ENCODE assay signal across 13 cellular contexts in genomic region chr3:194265996-194266657, GRCh38.
DNase-seq lines count a peak whose midpoint lies in the region; ATAC-seq and TF ChIP-seq lines count a peak whose summit lies in the region.
"Had no signal": no experiment of that assay in that cellular context is flagged by ENCODE, and none has a peak within 500 bp of the region (broad histone marks: within the 10 kb centered on the region; RNA-seq: fewer than 3 reads in every experiment).

No MANE protein-coding gene starts in this region.

- H3K4me1 ChIP-seq in gastroesophageal sphincter = peaks cover 5 to 64% (median 29%) of the 10 kb centered on the region in 3 donors
- peaks cover 31% of the 10 kb centered on the region for H3K4me1 ChIP-seq in rectal smooth muscle tissue (ENCODE audit: control insufficient read depth, insufficient read depth, low read length)

- no peak overlapping the region for H3K4me3 Mint-ChIP-seq in T-helper 17 cell
- no peak overlapping the region for H3K4me3 Mint-ChIP-seq in progenitor cell of endocrine pancreas (ENCODE audit: low read depth)
- no peak overlapping the region for H3K4me3 Mint-ChIP-seq in activated CD4-positive, alpha-beta T cell treated with anti-CD3 and anti-CD28 coated beads, Interleukin-2, amount 10 ng/mL, durations not matched to agents 24 days and 14 days
- H3K4me3 Mint-ChIP-seq: central memory CD8-positive, alpha-beta T cell had no signal

- peaks cover 2% of the 10 kb centered on the region for H3K36me3 Mint-ChIP-seq in T-helper 17 cell (ENCODE audit: low read depth)
- no peaks in the 10 kb centered on the region for H3K36me3 Mint-ChIP-seq in progenitor cell of endocrine pancreas (ENCODE audit: insufficient read depth)
- H3K36me3 Mint-ChIP-seq in activated CD4-positive, alpha-beta T cell treated with anti-CD3 and anti-CD28 coated beads, Interleukin-2, amount 10 ng/mL, durations not matched to agents 24 days and 14 days (ENCODE audit: low read depth) = no peaks in the 10 kb centered on the region

- whole genome bisulfite sequencing in gastroesophageal sphincter (ENCODE audit: low coverage in 1 of 2), 2 donors = 76 to 80% methylated on average over 6 to 7 of the region's 7 CpGs

- TF ChIP-seq CTCF in gastroesophageal sphincter (IDR thresholded peaks at IDR 0.05) = no peak
- no peak for TF ChIP-seq CTCF in progenitor cell of endocrine pancreas (IDR thresholded peaks at IDR 0.05; ENCODE audit: unreplicated experiment)

- H3K36me3 ChIP-seq in H7 (replicated peaks; ENCODE audit: control insufficient read depth, insufficient read depth, low read length) (no peaks in the 10 kb centered on the region), gastroesophageal sphincter (no peaks in the 10 kb centered on the region), rectal smooth muscle tissue (ENCODE audit: control insufficient read depth, insufficient read depth, low read length) (no peaks in the 10 kb centered on the region)

- TF ChIP-seq EP300 in gastroesophageal sphincter (IDR thresholded peaks at IDR 0.05) = no peak

- DNase-seq in H7 (peak; percentile 33), T-helper 17 cell (no peak), progenitor cell of endocrine pancreas (ENCODE audit: low spot score, unreplicated experiment) (no peak)
- DNase-seq in activated CD4-positive, alpha-beta T cell treated with anti-CD3 and anti-CD28 coated beads, Interleukin-2, amount 10 ng/mL, durations not matched to agents 24 days and 14 days = no peak
- DNase-seq: activated CD4-positive, CD25-positive, alpha-beta regulatory T cell treated with anti-CD3 and anti-CD28 coated beads, Interleukin-2, amount 50 U/mL, for 72 hours; NCI-H748 treated with DMSO at 0.1 percent for 48 hours; stimulated activated CD4-positive, alpha-beta T cell treated with anti-CD3 and anti-CD28 coated beads, Interleukin-2, amount 100 ng/mL, for 48 hours had no signal

- H3K27me3 ChIP-seq in H7 (ENCODE audit: control insufficient read depth, insufficient read depth, low read length) = no peaks in the 10 kb centered on the region
- H3K27me3 ChIP-seq in gastroesophageal sphincter = no peaks in the 10 kb centered on the region
- no peaks in the 10 kb centered on the region for H3K27me3 ChIP-seq in rectal smooth muscle tissue (ENCODE audit: control insufficient read depth, insufficient read depth, low read length)

- TF ChIP-seq POLR2A in gastroesophageal sphincter (IDR thresholded peaks at IDR 0.05) = no peak
- no peak for TF ChIP-seq POLR2A in GM18505 (IDR thresholded peaks at IDR 0.05; ENCODE audit: borderline replicate concordance, extremely low read depth, insufficient read depth, insufficient read length)

- H3K27ac Mint-ChIP-seq in T-helper 17 cell (peak overlapping the region; percentile 47), progenitor cell of endocrine pancreas (no peak overlapping the region)
- H3K27ac Mint-ChIP-seq in activated CD4-positive, alpha-beta T cell treated with anti-CD3 and anti-CD28 coated beads, Interleukin-2, amount 10 ng/mL, durations not matched to agents 24 days and 14 days = no peak overlapping the region

- H3K27me3 Mint-ChIP-seq in T-helper 17 cell (peaks cover 15% of the 10 kb centered on the region), progenitor cell of endocrine pancreas (no peaks in the 10 kb centered on the region)
- peaks cover 14% of the 10 kb centered on the region for H3K27me3 Mint-ChIP-seq in activated CD4-positive, alpha-beta T cell treated with anti-CD3 and anti-CD28 coated beads, Interleukin-2, amount 10 ng/mL, durations not matched to agents 24 days and 14 days

- no peaks in the 10 kb centered on the region for H3K9me3 Mint-ChIP-seq in progenitor cell of endocrine pancreas (ENCODE audit: low read depth)
- no peaks in the 10 kb centered on the region for H3K9me3 Mint-ChIP-seq in activated CD4-positive, alpha-beta T cell treated with anti-CD3 and anti-CD28 coated beads, Interleukin-2, amount 10 ng/mL, durations not matched to agents 24 days and 14 days
- H3K9me3 Mint-ChIP-seq: central memory CD8-positive, alpha-beta T cell had no signal

- H3K9me3 ChIP-seq in T-helper 17 cell (ENCODE audit: control insufficient read depth, low read length, poor library complexity, severe bottlenecking) = no peaks in the 10 kb centered on the region
- H3K9me3 ChIP-seq in gastroesophageal sphincter = no peaks in the 10 kb centered on the region

- intact Hi-C loops in activated CD4-positive, alpha-beta T cell treated with anti-CD3 and anti-CD28 coated beads, Interleukin-2, amount 10 ng/mL, durations not matched to agents 24 days and 14 days (cut with micrococcal nuclease) = no loop called here

- H3K4me1 Mint-ChIP-seq in T-helper 17 cell (peaks cover 13% of the 10 kb centered on the region), progenitor cell of endocrine pancreas (ENCODE audit: low read depth) (peaks cover 25% of the 10 kb centered on the region)
- peaks cover 7% of the 10 kb centered on the region for H3K4me1 Mint-ChIP-seq in activated CD4-positive, alpha-beta T cell treated with anti-CD3 and anti-CD28 coated beads, Interleukin-2, amount 10 ng/mL, durations not matched to agents 24 days and 14 days

- ATAC-seq in T-helper 17 cell (no peak), gastroesophageal sphincter (no peak), GM18505 (IDR thresholded peaks at IDR 0.05; ENCODE audit: unreplicated experiment) (no peak), HG03025 (IDR thresholded peaks at IDR 0.05; ENCODE audit: low FRiP score, unreplicated experiment) (no peak)

- no peak overlapping the region for H3K4me3 ChIP-seq in H7 (ENCODE audit: insufficient read depth, low read depth, low read length)
- H3K4me3 ChIP-seq in gastroesophageal sphincter = no peak overlapping the region
- H3K4me3 ChIP-seq in rectal smooth muscle tissue (ENCODE audit: low read length) = peak overlapping the region; percentile 17
- H3K4me3 ChIP-seq: SK-N-MC had no signal

- H3K27ac ChIP-seq in gastroesophageal sphincter = peak overlapping the region; percentile 5 to 76 (median 64)
- peak overlapping the region; percentile 74 for H3K27ac ChIP-seq in rectal smooth muscle tissue (ENCODE audit: low read depth, low read length)
- H3K27ac ChIP-seq: SK-N-MC had no signal

- no peak overlapping the region for H3K9ac ChIP-seq in rectal smooth muscle tissue (ENCODE audit: low read length)
